30 cellular contexts compared by ENCODE assay signal in the genomic region with DNA sequence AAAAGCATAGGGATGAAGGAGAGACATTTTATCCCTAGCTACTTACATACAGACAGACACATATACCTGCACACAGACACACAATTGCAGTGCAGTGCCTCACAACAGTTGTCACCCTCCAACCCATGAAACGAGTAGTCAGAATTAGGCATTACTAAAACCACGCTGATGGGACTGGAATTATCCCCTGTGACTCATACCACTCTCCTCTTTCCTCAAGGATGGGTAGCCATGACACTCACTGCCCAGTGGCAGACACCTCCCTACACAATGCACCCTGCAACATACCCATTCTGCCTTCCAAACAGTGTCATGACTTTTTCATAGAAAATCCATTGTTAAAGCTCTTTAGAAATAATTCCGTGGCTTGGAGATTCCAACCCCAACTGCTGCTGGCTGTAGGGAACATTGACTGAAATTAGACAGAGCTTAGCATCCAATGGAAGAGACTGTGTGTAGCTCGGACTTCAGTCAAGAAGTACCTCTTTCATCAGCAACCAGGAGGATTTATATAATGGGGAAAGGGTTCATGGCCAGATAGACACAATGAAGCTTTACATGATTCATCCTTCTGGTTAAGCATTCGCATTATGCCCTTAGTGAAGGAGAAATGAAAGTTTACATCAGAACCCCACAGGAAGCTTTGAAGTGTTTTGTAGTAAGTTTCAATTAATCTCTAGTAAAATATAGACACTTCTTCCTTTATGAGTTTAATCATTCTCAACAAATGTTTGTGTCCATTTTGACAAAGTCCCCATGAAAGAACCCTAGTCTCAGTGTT.
"Had no signal": no experiment of that assay in that cellular context is flagged by ENCODE, and none has a peak within 500 bp of the region (broad histone marks: within the 10 kb centered on the region; RNA-seq: fewer than 3 reads in every experiment).

No MANE protein-coding gene starts in this region.

- H3K27ac ChIP-seq: brain microvascular endothelial cell, cardiac muscle cell, Peyer's patch, VCaP had no signal

- H3K4me3 ChIP-seq: cardiac muscle cell, K562, Peyer's patch had no signal

- DNase-seq: activated CD4-positive, alpha-beta T cell treated with anti-CD3 and anti-CD28 coated beads for 36 hours; activated CD4-positive, CD25-positive, alpha-beta regulatory T cell; activated CD8-positive, alpha-beta memory T cell treated with anti-CD3 and anti-CD28 coated beads, Interleukin-2, amount 10 ng/mL, durations not matched to agents 7 days and 5 days; activated effector memory CD4-positive, alpha-beta T cell treated with Interleukin-2 at 50 U/mL for 16 hours; activated naive CD4-positive, alpha-beta T cell treated with Interleukin-2 at 50 U/mL for 16 hours; activated T-cell treated with anti-CD3 and anti-CD28 coated beads, Interleukin-2, amount 50 U/mL, for 24 hours; amygdala; brain microvascular endothelial cell; Karpas-422; MM.1S; NCI-H1092 treated with DMSO at 0.1 percent for 48 hours; NCI-H1417 treated with DMSO at 0.1 percent for 48 hours; NCI-H1694; NCI-H2029; NCI-H2107; NCI-H2171 treated with DMSO at 0.1 percent for 48 hours; NCI-H345; NCI-H510A; NCI-H526 treated with DMSO at 0.1 percent for 48 hours; NCI-H82; NK-92 treated with Interleukin-12 subunit alpha and Interleukin-12 subunit beta, amount 100 ng/mL, for 24 hours; Peyer's patch; SHP77 treated with DMSO at 0.1 percent for 48 hours had no signal

- H3K9me3 ChIP-seq: Peyer's patch had no signal

- H3K27ac Mint-ChIP-seq: activated CD4-positive, alpha-beta T cell treated with anti-CD3 and anti-CD28 coated beads for 36 hours; activated CD8-positive, alpha-beta memory T cell treated with anti-CD3 and anti-CD28 coated beads, Interleukin-2, amount 10 ng/mL, durations not matched to agents 7 days and 5 days; activated naive CD8-positive, alpha-beta T cell; activated T-cell treated with anti-CD3 and anti-CD28 coated beads, Interleukin-2, amount 50 U/mL, for 24 hours; activated T-helper 1 cell treated with anti-CD3 and anti-CD28 coated beads, Interleukin-12 subunit alpha, Interleukin-12 subunit beta, Interleukin-2, Interleukin-4 antibody, amounts not matched to agents 30 ng/mL and 10 ng/mL and 1 ng/mL, durations not matched to agents 14 hours and 24 hours and 36 hours; T-helper 1 cell treated with Interleukin-12 subunit alpha and Interleukin-12 subunit beta and Interleukin-4 antibody, amounts not matched to agents 30 μg/mL and 1 μg/mL, for 36 hours had no signal

- H3K27me3 ChIP-seq: brain microvascular endothelial cell, cardiac muscle cell, Peyer's patch had no signal

- FAIRE-seq: astrocyte, K562 had no signal

- H3K4me1 ChIP-seq: Peyer's patch had no signal

- H3K36me3 Mint-ChIP-seq: activated CD8-positive, alpha-beta memory T cell treated with anti-CD3 and anti-CD28 coated beads, Interleukin-2, amount 10 ng/mL, durations not matched to agents 7 days and 5 days; activated naive CD8-positive, alpha-beta T cell had no signal

- H3K4me1 Mint-ChIP-seq: activated CD4-positive, alpha-beta T cell treated with anti-CD3 and anti-CD28 coated beads for 36 hours; activated CD8-positive, alpha-beta memory T cell treated with anti-CD3 and anti-CD28 coated beads, Interleukin-2, amount 10 ng/mL, durations not matched to agents 7 days and 5 days had no signal

- H3K36me3 ChIP-seq: brain microvascular endothelial cell, cardiac muscle cell, Peyer's patch had no signal

- ATAC-seq: activated CD4-positive, alpha-beta T cell treated with anti-CD3 and anti-CD28 coated beads for 36 hours; activated CD8-positive, alpha-beta memory T cell treated with anti-CD3 and anti-CD28 coated beads, Interleukin-2, amount 10 ng/mL, durations not matched to agents 7 days and 5 days; K562 had no signal

- H3K4me3 Mint-ChIP-seq: activated CD4-positive, alpha-beta T cell treated with anti-CD3 and anti-CD28 coated beads for 36 hours; activated CD8-positive, alpha-beta memory T cell treated with anti-CD3 and anti-CD28 coated beads, Interleukin-2, amount 10 ng/mL, durations not matched to agents 7 days and 5 days; activated naive CD8-positive, alpha-beta T cell; activated T-cell treated with anti-CD3 and anti-CD28 coated beads, Interleukin-2, amount 50 U/mL, for 24 hours; activated T-helper 1 cell treated with anti-CD3 and anti-CD28 coated beads, Interleukin-12 subunit alpha, Interleukin-12 subunit beta, Interleukin-2, Interleukin-4 antibody, amounts not matched to agents 30 ng/mL and 10 ng/mL and 1 ng/mL, durations not matched to agents 14 hours and 24 hours and 36 hours; T-helper 1 cell treated with Interleukin-12 subunit alpha and Interleukin-12 subunit beta and Interleukin-4 antibody, amounts not matched to agents 30 μg/mL and 1 μg/mL, for 36 hours had no signal
